8 cellular contexts compared by ENCODE assay signal in the genomic region with DNA sequence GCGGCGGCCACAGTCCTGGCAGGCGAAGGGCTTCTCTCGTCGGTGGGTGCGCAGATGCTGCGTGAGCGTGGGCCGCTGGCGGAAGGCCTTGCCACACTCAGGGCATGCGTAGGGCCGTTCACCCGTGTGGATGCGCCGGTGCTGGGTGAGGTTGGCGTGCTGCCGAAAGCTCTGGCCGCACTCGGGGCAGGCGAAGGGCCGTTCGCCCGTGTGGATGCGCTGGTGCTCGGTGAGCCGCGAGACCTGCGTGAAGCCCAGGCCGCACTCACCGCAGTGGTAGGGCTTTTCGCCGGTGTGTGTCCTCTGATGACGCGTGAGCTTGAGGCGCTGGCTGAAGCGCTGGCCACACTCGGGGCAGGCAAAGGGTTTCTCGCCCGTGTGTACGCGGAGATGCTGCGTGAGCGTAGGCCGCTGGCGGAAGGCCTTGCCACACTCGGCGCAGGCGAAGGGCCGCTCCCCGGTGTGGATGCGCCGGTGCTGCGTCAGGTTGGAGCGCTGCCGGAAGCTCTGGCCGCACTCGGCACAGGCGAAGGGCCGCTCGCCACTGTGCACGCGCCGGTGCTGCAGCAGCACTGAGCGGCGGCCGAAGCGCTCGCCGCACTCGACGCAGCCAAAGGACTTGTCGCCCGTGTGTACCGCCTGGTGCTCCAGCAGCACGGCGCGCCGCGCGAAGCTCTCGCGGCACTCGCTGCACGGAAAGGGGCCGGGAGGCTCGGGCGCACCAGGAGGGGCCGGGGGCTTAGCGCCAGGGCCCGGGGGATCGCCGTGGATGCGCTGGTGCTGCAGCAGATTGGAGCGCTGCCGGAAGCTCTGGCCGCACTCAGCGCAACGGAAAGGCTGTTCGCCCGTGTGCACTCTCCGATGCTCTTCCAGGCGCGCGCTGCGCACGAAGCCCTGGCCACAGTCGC. TPM values are rescaled to one million over a fixed set of nuclear protein-coding genes. Genes with fewer than 3 reads are reported as not detected.
DNase-seq lines count a peak whose midpoint lies in the region; ATAC-seq and TF ChIP-seq lines count a peak whose summit lies in the region.

No MANE protein-coding gene starts in this region.

- peaks cover 31% of the 10 kb centered on the region for H3K36me3 Mint-ChIP-seq in activated CD8-positive, alpha-beta T cell treated with anti-CD3 and anti-CD28 coated beads, Interleukin-2, amount 10 ng/mL, durations not matched to agents 7 days and 5 days (ENCODE audit: low read depth)

- peaks cover 0 to 13% of the 10 kb centered on the region in 2 donors for H3K36me3 ChIP-seq in gastroesophageal sphincter
- peaks cover 0 to 13% (median 0%) of the 10 kb centered on the region in 4 donors for H3K36me3 ChIP-seq in sigmoid colon

- ATAC-seq in activated CD8-positive, alpha-beta T cell treated with anti-CD3 and anti-CD28 coated beads, Interleukin-2, amount 10 ng/mL, durations not matched to agents 7 days and 5 days, result peak; percentile 2
- ATAC-seq in gastroesophageal sphincter, result no peak
- ATAC-seq in GM18511 (IDR thresholded peaks at IDR 0.05; ENCODE audit: unreplicated experiment), result no peak

- H3K27me3 ChIP-seq in gastroesophageal sphincter (no peaks in the 10 kb centered on the region), sigmoid colon (no peaks in the 10 kb centered on the region)

- H3K27ac ChIP-seq in gastroesophageal sphincter (peak overlapping the region; percentile 1 to 81 (median 74)), sigmoid colon (peak overlapping the region; percentile 57 to 71 (median 65))

- in situ Hi-C loops in ACHN (cut with HindIII; ENCODE audit: low pct_ligation_motif_present, low pct_unique_long_range_greater_than_20kb, low sequenced_read_pairs), result no loop called here

- TF ChIP-seq EP300 in gastroesophageal sphincter (IDR thresholded peaks at IDR 0.05) (no peak), sigmoid colon (IDR thresholded peaks at IDR 0.05) (no peak)

- CTCF ChIA-PET in activated CD8-positive, alpha-beta T cell treated with anti-CD3 and anti-CD28 coated beads, Interleukin-2, amount 10 ng/mL, durations not matched to agents 7 days and 5 days (lab: Charles Lee), result interaction anchor here (0.7 to 5.3 kb wide), 5 partner anchors 13 to 144 kb away, joined by 3 to 27 read pairs (median 5); a partner anchor contains a TSS

- no peaks in the 10 kb centered on the region for H3K9me3 Mint-ChIP-seq in activated CD8-positive, alpha-beta T cell treated with anti-CD3 and anti-CD28 coated beads, Interleukin-2, amount 10 ng/mL, durations not matched to agents 7 days and 5 days (ENCODE audit: insufficient read depth)

- peak overlapping the region; percentile 90 for H3K27ac Mint-ChIP-seq in activated CD8-positive, alpha-beta T cell treated with anti-CD3 and anti-CD28 coated beads, Interleukin-2, amount 10 ng/mL, durations not matched to agents 7 days and 5 days

- no peaks in the 10 kb centered on the region for H3K27me3 Mint-ChIP-seq in activated CD8-positive, alpha-beta T cell treated with anti-CD3 and anti-CD28 coated beads, Interleukin-2, amount 10 ng/mL, durations not matched to agents 7 days and 5 days (ENCODE audit: low read depth)

- H3K9me3 ChIP-seq in gastroesophageal sphincter, result no peaks in the 10 kb centered on the region
- no peaks in the 10 kb centered on the region for H3K9me3 ChIP-seq in sigmoid colon

- peak overlapping the region; percentile 81 for H3K4me3 Mint-ChIP-seq in activated CD8-positive, alpha-beta T cell treated with anti-CD3 and anti-CD28 coated beads, Interleukin-2, amount 10 ng/mL, durations not matched to agents 7 days and 5 days

- intact Hi-C loops in sigmoid colon (cut with DNase I), result no loop called here

- H3K4me1 ChIP-seq in gastroesophageal sphincter (peaks cover 0 to 52% (median 31%) of the 10 kb centered on the region in 3 donors), sigmoid colon (peaks cover 0 to 41% (median 36%) of the 10 kb centered on the region in 4 donors)

- TF ChIP-seq CTCF in gastroesophageal sphincter (IDR thresholded peaks at IDR 0.05) (no peak), sigmoid colon (IDR thresholded peaks at IDR 0.05) (no peak)

- H3K4me3 ChIP-seq in gastroesophageal sphincter (peak overlapping the region; percentile 26 to 54), sigmoid colon (peak overlapping the region; percentile 33 to 51 (median 41))

- H3K4me1 Mint-ChIP-seq in activated CD8-positive, alpha-beta T cell treated with anti-CD3 and anti-CD28 coated beads, Interleukin-2, amount 10 ng/mL, durations not matched to agents 7 days and 5 days (ENCODE audit: low read depth), result peaks cover 53% of the 10 kb centered on the region

- POLR2A ChIA-PET in activated CD8-positive, alpha-beta T cell treated with anti-CD3 and anti-CD28 coated beads, Interleukin-2, amount 10 ng/mL, durations not matched to agents 7 days and 5 days (lab: Charles Lee), result interaction anchor here (0.6 to 2.7 kb wide), 7 partner anchors 9 to 43 kb away, joined by 3 to 14 read pairs (median 11); a partner anchor contains a TSS

- peak; percentile 59 for DNase-seq in activated CD8-positive, alpha-beta T cell treated with anti-CD3 and anti-CD28 coated beads, Interleukin-2, amount 10 ng/mL, durations not matched to agents 7 days and 5 days
- DNase-seq in sigmoid colon (peak; percentile 80), ACHN (no peak), anterior cingulate cortex (lab: John Stamatoyannopoulos, UW) (no peak), COLO829 (ENCODE audit: low spot score) (no peak)

- TF ChIP-seq POLR2A in GM10847 (IDR thresholded peaks at IDR 0.05; ENCODE audit: extremely low read depth, insufficient read length) (peak; percentile 21), gastroesophageal sphincter (IDR thresholded peaks at IDR 0.05) (no peak), sigmoid colon (IDR thresholded peaks at IDR 0.05) (no peak)

- no CpG with 5 or more reads among the region's 107 CpGs for WGBS in gastroesophageal sphincter (ENCODE audit: low coverage in 1 of 2), 2 donors
- WGBS in sigmoid colon, 2 donors, result 4 to 9% methylated on average over 107 of the region's 107 CpGs

RNA-seq across cellular contexts. Expression of a gene that starts 4.0 kb away (rescaled TPM):
- total RNA-seq in activated CD8-positive, alpha-beta T cell treated with anti-CD3 and anti-CD28 coated beads, Interleukin-2, amount 10 ng/mL, durations not matched to agents 7 days and 5 days, result 10 to 100 TPM; 80.7 to 94.1 TPM
- total RNA-seq in gastroesophageal sphincter (10 to 100 TPM; 28.1 to 43.6 (median 37.8) TPM), sigmoid colon (10 to 100 TPM; 22.4 to 37.5 (median 30.3) TPM)
- polyA plus RNA-seq in sigmoid colon, result 10 to 100 TPM; 48.0 to 58.5 (median 57.8) TPM

RNA-seq across cellular contexts. Expression of a gene that starts 7.5 kb away (rescaled TPM):
- 100 to 1,000 TPM; 108 to 114 TPM for total RNA-seq in activated CD8-positive, alpha-beta T cell treated with anti-CD3 and anti-CD28 coated beads, Interleukin-2, amount 10 ng/mL, durations not matched to agents 7 days and 5 days
- total RNA-seq in gastroesophageal sphincter, result 100 to 1,000 TPM in 3 of 4 donors, 10 to 100 TPM in 1; 100.0 to 155 (median 126) TPM
- 100 to 1,000 TPM; 101 to 144 (median 136) TPM for total RNA-seq in sigmoid colon
- 100 to 1,000 TPM; 196 to 372 (median 300) TPM for polyA plus RNA-seq in sigmoid colon

RNA-seq across cellular contexts. Expression of a gene that starts 10.8 kb away (rescaled TPM):
- total RNA-seq in activated CD8-positive, alpha-beta T cell treated with anti-CD3 and anti-CD28 coated beads, Interleukin-2, amount 10 ng/mL, durations not matched to agents 7 days and 5 days, result 10 to 100 TPM; 20.0 to 20.6 TPM
- total RNA-seq in gastroesophageal sphincter (10 to 100 TPM; 13.4 to 43.7 (median 22.4) TPM), sigmoid colon (10 to 100 TPM; 13.6 to 31.5 (median 20.1) TPM)
- 10 to 100 TPM in 1 of 3 donors, 1 to 10 TPM in 2; 5.8 to 28.7 (median 9.0) TPM for polyA plus RNA-seq in sigmoid colon

RNA-seq across cellular contexts. Expression of a gene that starts 18.5 kb away (rescaled TPM):
- total RNA-seq in activated CD8-positive, alpha-beta T cell treated with anti-CD3 and anti-CD28 coated beads, Interleukin-2, amount 10 ng/mL, durations not matched to agents 7 days and 5 days, result 100 to 1,000 TPM; 476 to 528 TPM
- total RNA-seq in gastroesophageal sphincter, result 100 to 1,000 TPM; 171 to 274 (median 196) TPM
- 100 to 1,000 TPM; 157 to 236 (median 207) TPM for total RNA-seq in sigmoid colon
- polyA plus RNA-seq in sigmoid colon, result 100 to 1,000 TPM in 2 of 3 donors, 10 to 100 TPM in 1; 84.8 to 223 (median 150) TPM

RNA-seq across cellular contexts. Expression of a gene that starts 42.8 kb away (rescaled TPM):
- total RNA-seq in activated CD8-positive, alpha-beta T cell treated with anti-CD3 and anti-CD28 coated beads, Interleukin-2, amount 10 ng/mL, durations not matched to agents 7 days and 5 days, result 10 to 100 TPM; 13.9 to 16.7 TPM
- 10 to 100 TPM in 3 of 4 donors, 1 to 10 TPM in 1; 9.8 to 14.0 (median 13.4) TPM for total RNA-seq in gastroesophageal sphincter
- 10 to 100 TPM in 1 of 4 donors, 1 to 10 TPM in 3; 7.6 to 13.8 (median 8.4) TPM for total RNA-seq in sigmoid colon
- 10 to 100 TPM in 1 of 3 donors, 1 to 10 TPM in 2; 4.9 to 10.2 (median 6.0) TPM for polyA plus RNA-seq in sigmoid colon

Comparison
In these comparisons a context has a peak if more than half of its experiments do, and no peak if none do; other contexts are left out.
1. DNase-seq: peak in activated CD8-positive, alpha-beta T cell treated with anti-CD3 and anti-CD28 coated beads, Interleukin-2, amount 10 ng/mL, durations not matched to agents 7 days and 5 days (single experiment) and sigmoid colon (single experiment); none in ACHN (single experiment), anterior cingulate cortex (0 of 58) and COLO829 (single experiment).